In genomic region chr3:127325630-127325961, GRCh38 we compare ENCODE assay signal across 30 cellular contexts. TPM values are rescaled to one million over a fixed set of nuclear protein-coding genes. Genes with fewer than 3 reads are reported as not detected.
DNase-seq lines count a peak whose midpoint lies in the region; ATAC-seq and TF ChIP-seq lines count a peak whose summit lies in the region.
"Had no signal": no experiment of that assay in that cellular context is flagged by ENCODE, and none has a peak within 500 bp of the region (broad histone marks: within the 10 kb centered on the region; RNA-seq: fewer than 3 reads in every experiment).

No MANE protein-coding gene starts in this region.

- peaks cover 4% of the 10 kb centered on the region for H3K9me3 ChIP-seq in upper lobe of right lung

- no peaks in the 10 kb centered on the region for H3K4me1 ChIP-seq in upper lobe of right lung
- H3K4me1 ChIP-seq: adrenal gland had no signal

- TF ChIP-seq CTCF in upper lobe of right lung (IDR thresholded peaks at IDR 0.05) = no peak

- intact Hi-C loops in Right ventricle myocardium inferior (cut with DNase I) = no loop called here
- intact Hi-C loops in cardiac septum (cut with DNase I) = no loop called here
- intact Hi-C loops in upper lobe of right lung (cut with DNase I) = no loop called here

- ATAC-seq in Right ventricle myocardium inferior = no peak
- peak; percentile 79 for ATAC-seq in upper lobe of right lung
- ATAC-seq in HG03175 (IDR thresholded peaks at IDR 0.05; ENCODE audit: unreplicated experiment) = no peak
- ATAC-seq: activated CD4-positive, CD25-positive, alpha-beta regulatory T cell treated with anti-CD3 and anti-CD28 coated beads, Interleukin-2, amount 50 U/mL, for 24 hours; PC-3; SK-N-SH treated with all-trans-retinoic acid at 6 μM for 48 hours; stimulated activated naive CD8-positive, alpha-beta T cell treated with anti-CD3 and anti-CD28 coated beads, Interleukin-15, amount 100 ng/mL, for 72 hours had no signal

- H3K4me3 ChIP-seq in upper lobe of right lung = no peak overlapping the region
- H3K4me3 ChIP-seq: adrenal gland had no signal

- no peak overlapping the region for H3K27ac ChIP-seq in upper lobe of right lung
- H3K27ac ChIP-seq: adrenal gland had no signal

- H3K27me3 ChIP-seq in upper lobe of right lung = no peaks in the 10 kb centered on the region

- DNase-seq in Right ventricle myocardium inferior (ENCODE audit: missing footprints) = peak; percentile 81
- no peak for DNase-seq in cardiac septum (ENCODE audit: low spot score)
- DNase-seq in fibroblast of peridontal ligament (ENCODE audit: extremely low read depth) = peak; percentile 3
- peak; percentile 49 for DNase-seq in myocyte (ENCODE audit: low read depth)
- peak; percentile 69 for DNase-seq in upper lobe of right lung
- no peak for DNase-seq in OCI-M2 (lab: John Stamatoyannopoulos, UW; ENCODE audit: unreplicated experiment)
- no peak for DNase-seq in AG20443 (ENCODE audit: low spot score)
- DNase-seq: activated CD4-positive, alpha-beta memory T cell treated with anti-CD3 and anti-CD28 coated beads for 36 hours; activated naive CD4-positive, alpha-beta T cell treated with anti-CD3 and anti-CD28 coated beads, Interleukin-2, amount 10 ng/mL, durations not matched to agents 7 days and 5 days; AML-193; CD4-positive, CD25-positive, alpha-beta regulatory T cell; DND-41; GF-D8; immature natural killer cell; naive B cell; NCI-H1105; NCI-H1930; NCI-H526; nucleus accumbens; PC-3; stimulated activated CD4-positive, alpha-beta T cell treated with anti-CD3 and anti-CD28 coated beads, Interleukin-2, amount 100 ng/mL, for 24 hours; stimulated activated naive CD8-positive, alpha-beta T cell treated with anti-CD3 and anti-CD28 coated beads, Interleukin-15, amount 100 ng/mL, for 72 hours had no signal

- no peaks in the 10 kb centered on the region for H3K36me3 ChIP-seq in upper lobe of right lung
- H3K36me3 ChIP-seq: adrenal gland had no signal

RNA-seq across cellular contexts. Expression of gene PRR20G, which starts 37.8 kb away (rescaled TPM):
- total RNA-seq in Right ventricle myocardium inferior (not detected), cardiac septum (not detected), myocyte (not detected in 2 replicates), upper lobe of right lung (not detected)
- polyA plus RNA-seq in myocyte (2012) = not detected
- total RNA-seq: activated CD4-positive, alpha-beta memory T cell treated with anti-CD3 and anti-CD28 coated beads for 36 hours; activated T-helper 1 cell treated with anti-CD3 and anti-CD28 coated beads, Interleukin-12 subunit alpha, Interleukin-12 subunit beta, Interleukin-2, Interleukin-4 antibody, amounts not matched to agents 30 ng/mL and 10 ng/mL and 1 ng/mL, durations not matched to agents 14 hours and 24 hours and 36 hours; adrenal gland; CD4-positive, CD25-positive, alpha-beta regulatory T cell; fibroblast of lung; mesenteric fat pad; PC-3 had no signal
- polyA plus RNA-seq: adrenal gland; CD4-positive, CD25-positive, alpha-beta regulatory T cell; fibroblast of lung; IgD-negative memory B cell; immature natural killer cell had no signal

Comparison
In these comparisons a context has a peak if more than half of its experiments do, and no peak if none do; other contexts are left out.
1. DNase-seq: peak in Right ventricle myocardium inferior (single experiment), fibroblast of peridontal ligament (single experiment), myocyte (single experiment) and upper lobe of right lung (single experiment); none in cardiac septum (single experiment), OCI-M2 (single experiment) and AG20443 (single experiment).